ENCODE assay signal across 26 cellular contexts in the genomic region with DNA sequence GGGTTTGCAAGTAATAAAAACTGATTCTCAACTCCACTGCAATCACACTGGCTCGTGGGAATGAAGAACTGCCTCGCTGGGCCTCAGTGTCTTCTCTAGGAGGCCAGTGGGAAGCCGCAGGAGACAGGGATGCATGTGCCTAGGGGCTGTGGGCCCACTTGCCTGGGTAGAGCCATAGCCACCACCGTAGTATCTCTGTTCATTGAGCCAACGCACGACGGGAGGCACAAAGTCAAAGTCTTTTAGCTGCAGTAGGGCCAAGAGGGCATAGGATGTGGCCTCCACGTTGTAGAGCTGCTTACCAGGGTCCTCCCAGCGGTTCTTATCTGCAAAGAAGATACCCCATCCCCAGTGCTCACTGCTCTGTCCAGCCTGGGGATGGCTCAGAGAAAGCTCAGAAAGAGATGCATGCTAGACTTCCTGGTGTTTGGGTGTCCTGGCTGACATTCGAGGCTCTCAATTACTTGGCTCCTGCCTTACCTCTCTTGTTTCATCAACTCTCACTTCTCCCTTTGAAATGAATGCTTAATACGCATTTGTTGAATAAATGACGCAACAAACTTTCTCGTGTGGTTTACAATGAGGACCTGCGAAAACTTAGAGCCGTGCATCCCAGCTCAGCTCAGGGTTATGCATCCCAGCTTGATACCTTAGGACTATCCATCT. TPM values are rescaled to one million over a fixed set of nuclear protein-coding genes. Genes with fewer than 3 reads are reported as not detected.
"Had no signal": no experiment of that assay in that cellular context is flagged by ENCODE, and none has a peak within 500 bp of the region (broad histone marks: within the 10 kb centered on the region; RNA-seq: fewer than 3 reads in every experiment).

No MANE protein-coding gene starts in this region.

- H3K27ac ChIP-seq: esophagus muscularis mucosa, gastroesophageal sphincter, heart left ventricle, ovary, stomach, testis, upper lobe of left lung had no signal

- ATAC-seq: gastroesophageal sphincter, heart left ventricle, left ventricle myocardium superior, mucosa of descending colon had no signal

- H3K4me1 ChIP-seq: esophagus muscularis mucosa, gastroesophageal sphincter, heart left ventricle, stomach, testis, upper lobe of left lung had no signal

- DNase-seq: activated CD4-positive, alpha-beta T cell treated with anti-CD3 and anti-CD28 coated beads, Interleukin-2, amount 50 U/mL, for 1 hour; activated CD8-positive, alpha-beta memory T cell treated with anti-CD3 and anti-CD28 coated beads, Interleukin-2, amount 50 U/mL, for 4 hours; activated effector memory CD4-positive, alpha-beta T cell treated with anti-CD3 and anti-CD28 coated beads, Interleukin-2, amount 50 U/mL, for 16 hours; activated T-cell treated with anti-CD3 and anti-CD28 coated beads, Interleukin-2, amount 50 U/mL, for 48 hours; effector memory CD4-positive, alpha-beta T cell; heart left ventricle; left ventricle myocardium superior; naive B cell; ovary; small intestine; stimulated activated CD4-positive, alpha-beta T cell treated with anti-CD3 and anti-CD28 coated beads, Interleukin-4, amount 100 ng/mL, for 1 hour; stomach; T-helper 1 cell; T-helper 9 cell; testis; upper lobe of left lung had no signal

- H3K4me3 Mint-ChIP-seq: activated naive CD4-positive, alpha-beta T cell treated with anti-CD3 and anti-CD28 coated beads, Interleukin-2, amount 50 U/mL, for 24 hours; dendritic cell treated with granulocyte-macrophage colony-stimulating factor and Interleukin-4, amounts not matched to agents 40 ng/mL and 50 ng/mL, for 4 days; memory B cell; naive B cell had no signal

- H3K27me3 ChIP-seq: ovary, testis, upper lobe of left lung had no signal

- H3K9me3 Mint-ChIP-seq: activated naive CD4-positive, alpha-beta T cell treated with anti-CD3 and anti-CD28 coated beads, Interleukin-2, amount 50 U/mL, for 24 hours had no signal

- H3K9me3 ChIP-seq: esophagus muscularis mucosa, mucosa of descending colon, ovary, stomach, testis, upper lobe of left lung had no signal

- H3K36me3 Mint-ChIP-seq: activated naive CD4-positive, alpha-beta T cell treated with anti-CD3 and anti-CD28 coated beads, Interleukin-2, amount 50 U/mL, for 24 hours; naive B cell had no signal

- FAIRE-seq: endothelial cell of umbilical vein, small intestine had no signal

- H3K27me3 Mint-ChIP-seq: activated naive CD4-positive, alpha-beta T cell treated with anti-CD3 and anti-CD28 coated beads, Interleukin-2, amount 50 U/mL, for 24 hours had no signal

- H3K4me1 Mint-ChIP-seq: naive B cell had no signal

- H3K27ac Mint-ChIP-seq: activated naive CD4-positive, alpha-beta T cell treated with anti-CD3 and anti-CD28 coated beads, Interleukin-2, amount 50 U/mL, for 24 hours; dendritic cell treated with granulocyte-macrophage colony-stimulating factor and Interleukin-4, amounts not matched to agents 40 ng/mL and 50 ng/mL, for 4 days; memory B cell had no signal

- H3K4me3 ChIP-seq: esophagus muscularis mucosa, gastroesophageal sphincter, heart left ventricle, mucosa of descending colon, ovary, stomach, testis, upper lobe of left lung had no signal

RNA-seq across cellular contexts. Expression of a gene that starts 16.1 kb away (rescaled TPM):
- total RNA-seq: cerebellum, endothelial cell of umbilical vein, kidney epithelial cell, pulmonary artery endothelial cell had no signal
- polyA plus RNA-seq: endothelial cell of umbilical vein had no signal

RNA-seq across cellular contexts. Expression of a gene that starts 34.4 kb away (rescaled TPM):
- total RNA-seq: endothelial cell of umbilical vein had no signal
